8 cellular contexts compared by ENCODE assay signal in the genomic region with DNA sequence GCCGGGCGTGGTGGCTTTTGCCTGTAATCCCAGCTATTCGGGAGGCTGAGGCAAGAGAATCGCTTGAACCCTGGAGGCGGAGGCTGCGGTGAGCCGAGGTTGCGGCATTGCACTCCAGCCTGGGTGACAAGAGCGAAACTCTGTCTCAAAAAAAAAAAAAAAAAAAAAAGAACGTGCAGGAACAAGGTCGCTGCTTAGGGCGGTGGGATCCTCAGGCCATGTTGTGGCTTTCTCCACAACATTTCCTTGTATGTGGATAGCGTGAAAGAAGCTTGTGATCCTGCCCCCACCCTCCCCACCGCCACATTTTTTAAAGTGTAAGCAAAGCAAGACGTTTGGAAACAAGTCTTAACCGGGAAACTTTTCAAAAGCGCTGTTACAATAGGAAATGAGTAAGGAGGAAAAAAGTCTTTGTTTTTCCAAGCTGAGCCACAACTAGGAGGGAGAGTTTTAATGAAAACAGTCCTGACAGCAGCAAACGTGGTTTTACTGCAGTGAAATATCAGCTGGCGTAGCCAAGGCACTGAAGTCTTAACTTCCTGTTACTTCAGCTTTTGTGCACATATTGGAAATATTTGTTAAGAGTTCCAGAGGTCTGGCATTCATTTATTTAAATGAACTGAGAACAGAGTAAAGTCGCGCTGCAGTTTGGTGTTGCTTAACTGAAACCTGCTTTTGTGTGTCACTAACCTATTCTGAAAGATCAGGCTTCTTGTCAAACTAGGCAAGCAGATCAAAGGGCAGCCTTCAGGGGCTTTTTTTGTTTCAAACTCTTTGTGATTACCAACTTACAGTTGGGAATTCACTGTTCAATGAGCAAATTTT. TPM values are rescaled to one million over a fixed set of nuclear protein-coding genes. Genes with fewer than 3 reads are reported as not detected.
DNase-seq lines count a peak whose midpoint lies in the region; TF ChIP-seq lines count a peak whose summit lies in the region.

No MANE protein-coding gene starts in this region.

- peak overlapping the region; percentile 91 for H3K4me3 Mint-ChIP-seq in activated naive CD4-positive, alpha-beta T cell treated with anti-CD3 and anti-CD28 coated beads, Interleukin-2, amount 50 U/mL, for 24 hours
- H3K4me3 Mint-ChIP-seq in glutamatergic neuron (ENCODE audit: unreplicated experiment) = peak overlapping the region; percentile 92

- peak overlapping the region; percentile 91 for H3K27ac Mint-ChIP-seq in activated naive CD4-positive, alpha-beta T cell treated with anti-CD3 and anti-CD28 coated beads, Interleukin-2, amount 50 U/mL, for 24 hours
- no peak overlapping the region for H3K27ac Mint-ChIP-seq in glutamatergic neuron (ENCODE audit: unreplicated experiment)

- no peak for TF ChIP-seq CTCF in glutamatergic neuron (IDR thresholded peaks at IDR 0.05; ENCODE audit: partially characterized antibody, unreplicated experiment)

- H3K36me3 Mint-ChIP-seq in activated naive CD4-positive, alpha-beta T cell treated with anti-CD3 and anti-CD28 coated beads, Interleukin-2, amount 50 U/mL, for 24 hours = peaks cover 21% of the 10 kb centered on the region
- H3K36me3 Mint-ChIP-seq in glutamatergic neuron (ENCODE audit: unreplicated experiment) = no peaks in the 10 kb centered on the region

- DNase-seq in DMS79 treated with DMSO at 0.1 percent for 48 hours (lab: John Stamatoyannopoulos, UW) (peak; percentile 65), DMS79 (lab: John Stamatoyannopoulos, UW) (no peak), NCI-H2029 treated with DMSO at 0.1 percent for 48 hours (lab: John Stamatoyannopoulos, UW) (peak; percentile 35), glutamatergic neuron (no peak), posterior vena cava (ENCODE audit: low spot score) (peak; percentile 87), NCI-H524 treated with DMSO at 0.1 percent for 48 hours (lab: John Stamatoyannopoulos, UW) (no peak), NCI-H774 (lab: John Stamatoyannopoulos, UW) (no peak)

- peaks cover 57% of the 10 kb centered on the region for H3K4me1 Mint-ChIP-seq in activated naive CD4-positive, alpha-beta T cell treated with anti-CD3 and anti-CD28 coated beads, Interleukin-2, amount 50 U/mL, for 24 hours
- H3K4me1 Mint-ChIP-seq in glutamatergic neuron (ENCODE audit: low read depth, unreplicated experiment) = peaks cover 16% of the 10 kb centered on the region

- no peaks in the 10 kb centered on the region for H3K27me3 Mint-ChIP-seq in activated naive CD4-positive, alpha-beta T cell treated with anti-CD3 and anti-CD28 coated beads, Interleukin-2, amount 50 U/mL, for 24 hours
- H3K27me3 Mint-ChIP-seq in glutamatergic neuron (ENCODE audit: unreplicated experiment) = peaks cover 15% of the 10 kb centered on the region

- intact Hi-C loops in posterior vena cava (cut with DNase I) = loop anchor here (5.0 to 10.0 kb wide), 5 partner anchors 49 to 211 kb away; a partner anchor contains a TSS

- H3K9me3 Mint-ChIP-seq in activated naive CD4-positive, alpha-beta T cell treated with anti-CD3 and anti-CD28 coated beads, Interleukin-2, amount 50 U/mL, for 24 hours = no peaks in the 10 kb centered on the region
- peaks cover 15% of the 10 kb centered on the region for H3K9me3 Mint-ChIP-seq in glutamatergic neuron (ENCODE audit: unreplicated experiment)

RNA-seq across cellular contexts. Expression of a gene that starts 3.8 kb away (rescaled TPM):
- total RNA-seq in glutamatergic neuron (ENCODE audit: unreplicated experiment) = 17.1 TPM
- total RNA-seq in posterior vena cava = 10 to 100 TPM; 25.9 to 30.0 TPM

Comparison
In these comparisons a context has a peak if more than half of its experiments do, and no peak if none do; other contexts are left out.
1. DNase-seq: peak in DMS79 treated with DMSO at 0.1 percent for 48 hours (single experiment), NCI-H2029 treated with DMSO at 0.1 percent for 48 hours (single experiment) and posterior vena cava (single experiment); none in DMS79 (single experiment), glutamatergic neuron (single experiment), NCI-H524 treated with DMSO at 0.1 percent for 48 hours (single experiment) and NCI-H774 (single experiment).